1 cellular context compared by ENCODE assay signal in the genomic region with DNA sequence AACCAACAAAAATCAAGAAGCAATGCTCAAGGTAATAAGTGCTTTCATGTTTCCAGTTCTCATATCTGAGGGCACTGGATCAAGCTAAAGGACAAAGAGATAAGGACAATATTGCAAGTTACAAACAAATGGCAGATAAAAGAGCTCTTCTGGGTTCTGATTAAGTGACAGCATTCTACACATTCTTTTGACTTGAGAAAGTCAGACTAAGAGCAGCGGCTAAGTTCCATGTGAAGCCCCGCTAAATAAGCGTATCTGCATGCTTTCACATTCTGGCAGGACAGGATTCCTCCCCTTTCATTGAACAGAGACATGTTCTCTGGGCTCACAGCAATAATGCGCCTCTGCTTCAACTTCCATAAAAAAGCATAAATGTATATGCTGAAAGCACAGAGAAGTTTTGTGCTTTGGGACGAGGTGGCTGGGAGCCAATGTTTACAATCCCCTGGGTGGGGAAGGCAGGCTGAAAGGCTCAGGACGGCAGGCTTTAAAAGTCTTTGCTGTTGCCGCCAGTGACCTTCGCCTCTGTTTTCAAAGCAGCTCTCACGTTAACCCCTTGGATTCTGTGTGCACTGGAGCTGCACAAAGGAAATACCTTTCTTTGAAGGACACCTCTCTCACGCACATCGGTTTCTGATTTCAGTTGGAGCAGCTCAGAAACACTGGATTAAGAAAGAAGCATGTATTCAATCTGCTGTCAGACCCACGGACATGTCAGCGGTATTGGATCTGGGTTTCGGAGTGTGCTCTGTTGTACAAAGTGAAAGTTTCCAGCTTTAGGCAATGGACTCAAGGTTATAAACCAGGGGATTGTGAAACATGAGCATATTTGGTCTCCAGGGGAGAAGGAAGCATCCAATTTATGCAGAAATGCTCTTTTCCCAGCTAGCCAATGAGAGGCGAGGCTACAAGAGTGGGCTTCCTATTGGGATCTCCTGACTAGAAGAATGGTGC.
A peak's percentile ranks its signal among the peaks of the same experiment; 100 is the strongest.
TF ChIP-seq lines count a peak whose summit lies in the region.

No MANE protein-coding gene starts in this region.

TF ChIP-seq in liver, 16 proteins besides CTCF, POLR2A, EP300 and RAD21 (continued from another document):
- TF ChIP-seq TAF1 (conservative IDR thresholded peaks at IDR 0.05): peak; percentile 88
